In the genomic region with DNA sequence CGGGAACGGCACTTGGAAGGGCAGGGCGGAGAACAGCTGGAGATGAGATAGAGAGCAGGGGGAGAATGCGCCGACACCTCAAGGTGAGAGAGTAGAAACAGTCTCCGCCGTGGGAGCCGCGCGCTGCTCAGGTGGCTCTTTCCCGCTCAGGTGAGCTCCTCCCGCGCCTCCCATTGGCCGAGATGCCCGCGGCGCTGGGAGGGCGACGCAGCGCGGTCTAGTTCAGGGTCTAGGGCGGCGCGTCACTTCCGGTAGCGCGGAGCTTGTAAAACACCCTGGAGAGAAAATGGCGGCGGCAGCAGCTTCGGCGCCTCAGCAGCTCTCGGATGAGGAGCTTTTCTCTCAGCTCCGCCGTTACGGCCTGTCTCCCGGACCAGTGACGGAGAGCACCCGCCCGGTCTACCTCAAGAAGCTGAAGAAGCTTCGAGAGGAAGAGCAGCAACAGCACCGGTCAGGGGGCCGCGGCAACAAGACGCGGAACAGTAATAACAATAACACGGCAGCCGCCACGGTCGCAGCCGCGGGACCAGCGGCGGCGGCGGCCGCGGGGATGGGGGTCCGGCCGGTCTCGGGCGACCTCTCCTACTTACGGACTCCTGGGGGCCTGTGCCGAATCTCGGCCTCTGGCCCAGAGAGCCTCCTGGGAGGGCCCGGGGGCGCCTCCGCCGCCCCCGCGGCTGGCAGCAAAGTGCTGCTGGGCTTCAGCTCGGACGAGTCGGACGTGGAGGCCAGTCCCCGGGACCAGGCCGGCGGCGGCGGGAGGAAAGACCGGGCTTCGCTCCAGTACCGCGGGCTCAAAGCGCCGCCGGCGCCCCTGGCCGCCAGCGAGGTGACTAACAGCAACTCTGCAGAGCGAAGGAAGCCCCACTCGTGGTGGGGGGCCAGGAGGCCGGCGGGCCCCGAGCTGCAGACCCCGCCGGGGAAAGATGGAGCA, we compare ENCODE assay signal across 8 cellular contexts. TPM values are rescaled to one million over a fixed set of nuclear protein-coding genes. Genes with fewer than 3 reads are reported as not detected.
DNase-seq lines count a peak whose midpoint lies in the region; ATAC-seq, FAIRE-seq and TF ChIP-seq lines count a peak whose summit lies in the region.

A gene (plus strand): TSS at position 273 of the 934 bp plus-strand sequence. CDS start 14 bp downstream, at position 287.

- no peak for TF ChIP-seq RAD21 in IMR-90 (IDR thresholded peaks at IDR 0.05; ENCODE audit: low read length)

- peak within 1 kb of the TSS; percentile 89 for H3K4ac ChIP-seq in IMR-90 (ENCODE audit: low read depth, low read length)

- dilution Hi-C loops in IMR-90 (cut with HindIII; ENCODE audit: low sequenced_read_pairs, unreplicated experiment), result no loop called here
- dilution Hi-C loops in endothelial cell of umbilical vein (cut with MboI; ENCODE audit: extremely low pct_ligation_motif_present, low sequenced_read_pairs), result no loop called here

- H4K8ac ChIP-seq in IMR-90 (ENCODE audit: low read depth in 2 of 2, low read length in 2 of 2), result peak within 1 kb of the TSS; percentile 95 to 99

- H3K23ac ChIP-seq in IMR-90 (ENCODE audit: low read depth, low read length), result peak within 1 kb of the TSS; percentile 87

- H3K9me3 ChIP-seq in IMR-90 (ENCODE audit: control insufficient read depth, insufficient read depth, low read length) (no peaks in the 10 kb centered on the region), OCI-LY7 (ENCODE audit: low read length) (no peaks in the 10 kb centered on the region), endothelial cell of umbilical vein (replicated peaks; ENCODE audit: control insufficient read depth, insufficient read depth, low read length) (no peaks in the 10 kb centered on the region)

- H3K4me1 ChIP-seq in IMR-90 (ENCODE audit: control insufficient read depth, insufficient read depth, low read length) (peaks cover 2% of the 10 kb centered on the region; the same call in 1 of the 2 replicates), OCI-LY7 (ENCODE audit: insufficient read depth, low read length, poor library complexity, severe bottlenecking) (peaks cover 29% of the 10 kb centered on the region), endothelial cell of umbilical vein (ENCODE audit: control insufficient read depth, extremely low read depth, insufficient read depth, low read length) (peaks cover 33% of the 10 kb centered on the region)

- H4K91ac ChIP-seq in IMR-90 (ENCODE audit: insufficient read depth, low read depth, low read length), result peak within 1 kb of the TSS; percentile 93

- BruUV-seq in IMR-90 (replicated peaks; lab: Mats Ljungman, UMichigan) (no TSS peak), OCI-LY7 (replicated peaks; lab: Mats Ljungman, UMichigan) (no TSS peak), endothelial cell of umbilical vein (replicated peaks; lab: Mats Ljungman, UMichigan) (TSS peak; percentile 2)

- peak within 1 kb of the TSS; percentile 71 for H2AK9ac ChIP-seq in IMR-90 (replicated peaks; ENCODE audit: low read depth, low read length, poor library complexity)

- CTCF ChIA-PET in IMR-90 (lab: Yijun Ruan, JAX), result interaction anchor here (0.7 to 0.9 kb wide), 2 partner anchors 15 to 32 kb away, joined by 3 read pairs; no protein-coding TSS in a partner anchor
- CTCF ChIA-PET in OCI-LY7 (lab: Charles Lee; ENCODE audit: unreplicated experiment), result interaction anchor here (0.6 kb wide), 3 partner anchors 36 to 63 kb away, joined by 3 to 4 read pairs (median 3); no protein-coding TSS in a partner anchor
- CTCF ChIA-PET in endothelial cell of umbilical vein (lab: Charles Lee), result interaction anchor here (0.8 to 6.8 kb wide), 11 partner anchors 11 to 373 kb away, joined by 3 to 91 read pairs (median 3); no protein-coding TSS in a partner anchor

- peak within 1 kb of the TSS; percentile 80 for H2BK5ac ChIP-seq in IMR-90 (ENCODE audit: low read depth, low read length, poor library complexity, severe bottlenecking)

- 0% methylated on average over 51 of the region's 96 CpGs; no CpG with 5 or more reads in 1 of the 2 experiments for WGBS in IMR-90 (ENCODE audit: extremely low coverage in 2 of 2, insufficient read length in 1 of 2), 2 experiments

- DNase-seq in DMS114 treated with DMSO at 0.1 percent for 48 hours (lab: John Stamatoyannopoulos, UW; ENCODE audit: unreplicated experiment) (peak; percentile 89), IMR-90 (peak; percentile 85), OCI-LY7 (ENCODE audit: low spot score) (peak; percentile 95), activated T-cell treated with anti-CD3 and anti-CD28 coated beads for 1 hour (ENCODE audit: low read depth) (peak; percentile 89), endothelial cell of umbilical vein (ENCODE audit: low read depth, low spot score) (peak; percentile 88), midbrain (lab: John Stamatoyannopoulos, UW) (peak; percentile 92)
- DNase-seq in stimulated activated CD8-positive, alpha-beta memory T cell treated with anti-CD3 and anti-CD28 coated beads, Interleukin-15, amount 100 ng/mL, for 48 hours (ENCODE audit: low read depth in 2 of 2), result peak; percentile 90 to 91

- H3K4me3 ChIP-seq in IMR-90 (ENCODE audit: insufficient read depth, low read depth, low read length), result peak within 1 kb of the TSS; percentile 89
- H3K4me3 ChIP-seq in OCI-LY7 (ENCODE audit: low read depth, low read length, poor library complexity, severe bottlenecking), result peak within 1 kb of the TSS; percentile 95
- H3K4me3 ChIP-seq in endothelial cell of umbilical vein (replicated peaks in 1 of 3; ENCODE audit: insufficient read depth in 1 of 3, low read depth in 1 of 3, low read length in 3 of 3), result peak within 1 kb of the TSS; percentile 77 to 97 (median 97)

- TF ChIP-seq CTCF in IMR-90 (conservative IDR thresholded peaks at IDR 0.05; ENCODE audit: low read depth, low read length), result 0 out of 2 replicates have a peak, but pooled peaks have one; percentile 0
- peak; percentile 29; the same call in 1 of the 2 replicates for TF ChIP-seq CTCF in OCI-LY7 (conservative IDR thresholded peaks at IDR 0.05; ENCODE audit: low read length)
- no peak for TF ChIP-seq CTCF in endothelial cell of umbilical vein (IDR thresholded peaks at IDR 0.05; ENCODE audit: extremely low read depth in 1 of 2, insufficient read depth in 1 of 2, low read depth in 1 of 2, low read length in 2 of 2)

- POLR2A ChIA-PET in IMR-90 (lab: Charles Lee; ENCODE audit: unreplicated experiment), result interaction anchor here (0.7 to 0.9 kb wide), 2 partner anchors 27 to 310 kb away, joined by 3 read pairs; no protein-coding TSS in a partner anchor
- POLR2A ChIA-PET in OCI-LY7 (lab: Charles Lee), result interaction anchor here (0.6 to 2.7 kb wide), 28 partner anchors 9 to 961 kb away, joined by 3 to 24 read pairs (median 4); a partner anchor contains a TSS
- POLR2A ChIA-PET in endothelial cell of umbilical vein (lab: Charles Lee), result interaction anchor here (0.6 to 1.6 kb wide), 6 partner anchors 18 to 956 kb away, joined by 3 to 5 read pairs (median 4); no protein-coding TSS in a partner anchor

- H2BK120ac ChIP-seq in IMR-90 (ENCODE audit: low read depth, low read length), result peak within 1 kb of the TSS; percentile 82; the same call in 1 of the 2 replicates

- in situ Hi-C loops in IMR-90 (cut with MboI; ENCODE audit: low sequenced_read_pairs), result no loop called here

- H3K27me3 ChIP-seq in IMR-90 (ENCODE audit: control insufficient read depth, insufficient read depth, low read length) (no peaks in the 10 kb centered on the region; the same call in 1 of the 2 replicates), endothelial cell of umbilical vein (ENCODE audit: control insufficient read depth in 2 of 2, insufficient read depth in 2 of 2, low read length in 2 of 2) (no peaks in the 10 kb centered on the region)

- peak; percentile 89 for ATAC-seq in GM21529 (IDR thresholded peaks at IDR 0.05; ENCODE audit: unreplicated experiment)
- ATAC-seq in IMR-90 (ENCODE audit: low read depth), result peak; percentile 93

- peaks cover 14 to 31% of the 10 kb centered on the region in 2 experiments for H3K79me1 ChIP-seq in IMR-90 (ENCODE audit: low read depth in 1 of 2, low read length in 2 of 2)

- H3K18ac ChIP-seq in IMR-90 (ENCODE audit: low read depth, low read length), result peak within 1 kb of the TSS; percentile 82

- no peaks in the 10 kb centered on the region for H3K9me2 ChIP-seq in OCI-LY7 (ENCODE audit: insufficient read depth, low read length)

- no peaks in the 10 kb centered on the region for H3K36me3 ChIP-seq in IMR-90 (ENCODE audit: control insufficient read depth, insufficient read depth, low read length)
- H3K36me3 ChIP-seq in OCI-LY7 (ENCODE audit: insufficient read depth, low read length), result peaks cover 24% of the 10 kb centered on the region
- no peaks in the 10 kb centered on the region for H3K36me3 ChIP-seq in endothelial cell of umbilical vein (ENCODE audit: control insufficient read depth in 2 of 2, extremely low read depth in 1 of 2, insufficient read depth in 2 of 2, low read length in 2 of 2)

- 0 out of 2 replicates have a peak within 1 kb of the TSS, but pooled peaks have one; percentile 24 for H2AK5ac ChIP-seq in IMR-90 (ENCODE audit: low read depth, low read length)

- TF ChIP-seq POLR2A in IMR-90 (IDR thresholded peaks at IDR 0.05; ENCODE audit: low read depth, low read length) (peak; percentile 96), endothelial cell of umbilical vein (IDR thresholded peaks at IDR 0.05; ENCODE audit: low read depth, low read length) (peak; percentile 93)

- H2BK15ac ChIP-seq in IMR-90 (ENCODE audit: low read depth, low read length), result no peak within 1 kb of the TSS; the same call in 2 of the 3 replicates

- H3K27ac ChIP-seq in IMR-90 (ENCODE audit: insufficient read depth, low read length) (peak within 1 kb of the TSS; percentile 92), OCI-LY7 (ENCODE audit: low read depth, low read length, poor library complexity, severe bottlenecking) (peak within 1 kb of the TSS; percentile 75), endothelial cell of umbilical vein (ENCODE audit: insufficient read depth, low read depth, low read length) (peak within 1 kb of the TSS; percentile 98)

- H4K20me1 ChIP-seq in IMR-90 (ENCODE audit: insufficient read depth, low read length) (peaks cover 30% of the 10 kb centered on the region), OCI-LY7 (ENCODE audit: insufficient read depth, low read length) (peaks cover 35% of the 10 kb centered on the region), endothelial cell of umbilical vein (replicated peaks; ENCODE audit: control insufficient read depth, extremely low read depth, insufficient read depth, low read length) (peaks cover 4% of the 10 kb centered on the region)

- intact Hi-C loops in IMR-90 (cut with micrococcal nuclease), result loop anchor here (5.0 kb wide), 1 partner anchor 113 kb away; no protein-coding TSS in a partner anchor
- intact Hi-C loops in OCI-LY7 (cut with micrococcal nuclease; ENCODE audit: unreplicated experiment), result loop anchor here (1.0 kb wide), 1 partner anchor 63 kb away; no protein-coding TSS in a partner anchor
- intact Hi-C loops in endothelial cell of umbilical vein (cut with micrococcal nuclease), result loop anchor here (1.0 to 5.0 kb wide), 5 partner anchors 39 to 109 kb away; a partner anchor contains a TSS

- peak within 1 kb of the TSS; percentile 84 for H4K5ac ChIP-seq in IMR-90 (ENCODE audit: low read depth, low read length)

- H3K9me1 ChIP-seq in IMR-90 (ENCODE audit: insufficient read depth, low read length) (no peaks in the 10 kb centered on the region), endothelial cell of umbilical vein (replicated peaks; ENCODE audit: control insufficient read depth, extremely low read depth, insufficient read depth, low read length) (no peaks in the 10 kb centered on the region)

- H3K14ac ChIP-seq in IMR-90 (replicated peaks; ENCODE audit: low read depth, low read length), result peak within 1 kb of the TSS; percentile 99

- peak within 1 kb of the TSS; percentile 98 for H3K4me2 ChIP-seq in IMR-90 (ENCODE audit: low read depth, low read length)
- peak within 1 kb of the TSS; percentile 93 for H3K4me2 ChIP-seq in OCI-LY7 (ENCODE audit: low read length)
- H3K4me2 ChIP-seq in endothelial cell of umbilical vein (ENCODE audit: insufficient read depth, low read length), result peak within 1 kb of the TSS; percentile 100

- FAIRE-seq in endothelial cell of umbilical vein (lab: Jason Lieb, UNC), result peak; percentile 83

- H2AFZ ChIP-seq in IMR-90 (replicated peaks; ENCODE audit: low read length, poor library complexity) (peak within 1 kb of the TSS; percentile 99), OCI-LY7 (ENCODE audit: low read length) (peak within 1 kb of the TSS; percentile 89), endothelial cell of umbilical vein (ENCODE audit: low read depth, low read length) (peak within 1 kb of the TSS; percentile 100)

- H3K79me2 ChIP-seq in OCI-LY7 (ENCODE audit: insufficient read depth, low read depth, low read length), result peaks cover 60% of the 10 kb centered on the region
- H3K79me2 ChIP-seq in endothelial cell of umbilical vein (ENCODE audit: control insufficient read depth, insufficient read depth, low read length), result peaks cover 50% of the 10 kb centered on the region

- no peak within 1 kb of the TSS; the same call in 1 of the 2 replicates for H2BK20ac ChIP-seq in IMR-90 (ENCODE audit: low read depth, low read length)

- peak within 1 kb of the TSS; percentile 95 for H3K9ac ChIP-seq in IMR-90 (ENCODE audit: low read depth, low read length)
- H3K9ac ChIP-seq in endothelial cell of umbilical vein (replicated peaks; ENCODE audit: extremely low read depth, insufficient read depth, low read length), result peak within 1 kb of the TSS; percentile 96

- peak within 1 kb of the TSS; percentile 69; the same call in 1 of the 2 replicates for H3K56ac ChIP-seq in IMR-90 (ENCODE audit: extremely low read depth, insufficient read depth, low read length)

RNA-seq across cellular contexts. Expression of the gene that starts here (rescaled TPM):
- total RNA-seq in IMR-90 (2012; rRNA removed), result 9.9 and 20.3 TPM in 2 replicates
- 5.2 and 5.5 TPM in 2 replicates for polyA plus RNA-seq in IMR-90 (2012; rRNA removed)
- polyA plus RNA-seq in IMR-90 (2012; cell fraction: cytosol; rRNA removed), result 1.9 and 3.6 TPM in 2 replicates
- polyA plus RNA-seq in IMR-90 (2012; cell fraction: nucleus; rRNA removed; ENCODE audit: low replicate concordance), result 10.0 and 11.3 TPM in 2 replicates
- 45.5 and 58.0 TPM in 2 replicates for total RNA-seq in OCI-LY7 (2014; rRNA removed; shearing (Covaris generic))
- 29.0 and 33.0 TPM in 2 replicates for total RNA-seq in OCI-LY7 (2022)
- 24.2 and 29.0 TPM in 2 replicates for total RNA-seq in endothelial cell of umbilical vein
- polyA plus RNA-seq in endothelial cell of umbilical vein, result 4.6 and 7.4 TPM in 2 replicates
- polyA plus RNA-seq in endothelial cell of umbilical vein (2011; cell fraction: cytosol; rRNA removed), result 4.3 and 4.5 TPM in 2 replicates
- polyA plus RNA-seq in endothelial cell of umbilical vein (2011; cell fraction: nucleus; rRNA removed), result 17.6 and 25.7 TPM in 2 replicates
- 14.8 and 15.0 TPM in 2 replicates for polyA plus RNA-seq in endothelial cell of umbilical vein (2012)
- polyA minus RNA-seq in endothelial cell of umbilical vein, result 10.3 and 11.4 TPM in 2 replicates
- 16.3 TPM for polyA minus RNA-seq in endothelial cell of umbilical vein (2011; cell fraction: cytosol; rRNA and poly(A)+ RNA removed)
- polyA minus RNA-seq in endothelial cell of umbilical vein (2011; cell fraction: nucleus; rRNA and poly(A)+ RNA removed), result 24.8 and 27.4 TPM in 2 replicates

Comparison
In these comparisons a context has a peak if more than half of its experiments do, and no peak if none do; other contexts are left out.
1. Peak in every context shown above with its lines: DNase-seq, ATAC-seq, H3K4me3 ChIP-seq and H3K27ac ChIP-seq.
2. CTCF ChIP-seq: peak in IMR-90 (single experiment) and OCI-LY7 (single experiment); none in endothelial cell of umbilical vein (0 of 2).